1 cellular context compared by ENCODE assay signal in the genomic region with DNA sequence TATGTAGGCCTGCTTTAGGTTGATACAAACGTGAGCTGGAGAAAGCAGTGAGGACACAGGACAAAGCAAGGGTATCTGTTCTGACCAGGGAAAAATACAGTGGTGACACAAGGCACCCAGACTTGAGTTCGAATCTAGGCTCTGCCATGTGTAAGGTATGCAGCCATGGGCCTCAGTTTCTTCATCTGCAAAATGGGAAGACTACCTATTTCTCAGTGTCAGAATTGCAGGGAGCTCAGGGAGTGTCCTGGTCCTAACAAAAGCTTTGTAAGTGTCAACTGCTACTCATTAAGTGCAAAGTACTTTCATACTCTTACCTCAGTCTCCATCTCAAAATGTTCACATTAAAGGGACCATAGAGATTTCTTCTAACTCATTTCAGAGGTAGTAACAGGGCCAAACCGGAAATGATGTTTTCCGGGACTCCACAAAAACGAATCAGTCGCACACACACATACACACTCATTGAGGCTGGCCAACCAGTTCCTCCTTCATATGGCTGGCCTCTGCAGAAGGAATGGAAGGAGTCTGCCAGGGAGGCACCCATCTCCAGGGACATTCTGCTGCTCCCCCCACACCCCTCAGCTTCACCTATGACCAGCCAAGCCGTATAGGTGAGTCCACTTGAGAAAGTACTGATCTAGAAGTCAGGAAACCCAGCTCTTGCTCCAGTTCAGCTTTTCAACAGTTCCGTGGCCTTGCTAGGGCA.
TF ChIP-seq lines count a peak whose summit lies in the region.

No MANE protein-coding gene starts in this region.

TF ChIP-seq in GM12878, 131 proteins besides CTCF, POLR2A, EP300 and RAD21 (continues in another document):
- TF ChIP-seq, protein P1, sequence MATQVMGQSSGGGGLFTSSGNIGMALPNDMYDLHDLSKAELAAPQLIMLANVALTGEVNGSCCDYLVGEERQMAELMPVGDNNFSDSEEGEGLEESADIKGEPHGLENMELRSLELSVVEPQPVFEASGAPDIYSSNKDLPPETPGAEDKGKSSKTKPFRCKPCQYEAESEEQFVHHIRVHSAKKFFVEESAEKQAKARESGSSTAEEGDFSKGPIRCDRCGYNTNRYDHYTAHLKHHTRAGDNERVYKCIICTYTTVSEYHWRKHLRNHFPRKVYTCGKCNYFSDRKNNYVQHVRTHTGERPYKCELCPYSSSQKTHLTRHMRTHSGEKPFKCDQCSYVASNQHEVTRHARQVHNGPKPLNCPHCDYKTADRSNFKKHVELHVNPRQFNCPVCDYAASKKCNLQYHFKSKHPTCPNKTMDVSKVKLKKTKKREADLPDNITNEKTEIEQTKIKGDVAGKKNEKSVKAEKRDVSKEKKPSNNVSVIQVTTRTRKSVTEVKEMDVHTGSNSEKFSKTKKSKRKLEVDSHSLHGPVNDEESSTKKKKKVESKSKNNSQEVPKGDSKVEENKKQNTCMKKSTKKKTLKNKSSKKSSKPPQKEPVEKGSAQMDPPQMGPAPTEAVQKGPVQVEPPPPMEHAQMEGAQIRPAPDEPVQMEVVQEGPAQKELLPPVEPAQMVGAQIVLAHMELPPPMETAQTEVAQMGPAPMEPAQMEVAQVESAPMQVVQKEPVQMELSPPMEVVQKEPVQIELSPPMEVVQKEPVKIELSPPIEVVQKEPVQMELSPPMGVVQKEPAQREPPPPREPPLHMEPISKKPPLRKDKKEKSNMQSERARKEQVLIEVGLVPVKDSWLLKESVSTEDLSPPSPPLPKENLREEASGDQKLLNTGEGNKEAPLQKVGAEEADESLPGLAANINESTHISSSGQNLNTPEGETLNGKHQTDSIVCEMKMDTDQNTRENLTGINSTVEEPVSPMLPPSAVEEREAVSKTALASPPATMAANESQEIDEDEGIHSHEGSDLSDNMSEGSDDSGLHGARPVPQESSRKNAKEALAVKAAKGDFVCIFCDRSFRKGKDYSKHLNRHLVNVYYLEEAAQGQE (IDR thresholded peaks at IDR 0.05; ENCODE audit: low read depth, low read length): no peak
- TF ChIP-seq, protein P2, sequence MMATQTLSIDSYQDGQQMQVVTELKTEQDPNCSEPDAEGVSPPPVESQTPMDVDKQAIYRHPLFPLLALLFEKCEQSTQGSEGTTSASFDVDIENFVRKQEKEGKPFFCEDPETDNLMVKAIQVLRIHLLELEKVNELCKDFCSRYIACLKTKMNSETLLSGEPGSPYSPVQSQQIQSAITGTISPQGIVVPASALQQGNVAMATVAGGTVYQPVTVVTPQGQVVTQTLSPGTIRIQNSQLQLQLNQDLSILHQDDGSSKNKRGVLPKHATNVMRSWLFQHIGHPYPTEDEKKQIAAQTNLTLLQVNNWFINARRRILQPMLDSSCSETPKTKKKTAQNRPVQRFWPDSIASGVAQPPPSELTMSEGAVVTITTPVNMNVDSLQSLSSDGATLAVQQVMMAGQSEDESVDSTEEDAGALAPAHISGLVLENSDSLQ (IDR thresholded peaks at IDR 0.05): no peak
- TF ChIP-seq, protein P3, sequence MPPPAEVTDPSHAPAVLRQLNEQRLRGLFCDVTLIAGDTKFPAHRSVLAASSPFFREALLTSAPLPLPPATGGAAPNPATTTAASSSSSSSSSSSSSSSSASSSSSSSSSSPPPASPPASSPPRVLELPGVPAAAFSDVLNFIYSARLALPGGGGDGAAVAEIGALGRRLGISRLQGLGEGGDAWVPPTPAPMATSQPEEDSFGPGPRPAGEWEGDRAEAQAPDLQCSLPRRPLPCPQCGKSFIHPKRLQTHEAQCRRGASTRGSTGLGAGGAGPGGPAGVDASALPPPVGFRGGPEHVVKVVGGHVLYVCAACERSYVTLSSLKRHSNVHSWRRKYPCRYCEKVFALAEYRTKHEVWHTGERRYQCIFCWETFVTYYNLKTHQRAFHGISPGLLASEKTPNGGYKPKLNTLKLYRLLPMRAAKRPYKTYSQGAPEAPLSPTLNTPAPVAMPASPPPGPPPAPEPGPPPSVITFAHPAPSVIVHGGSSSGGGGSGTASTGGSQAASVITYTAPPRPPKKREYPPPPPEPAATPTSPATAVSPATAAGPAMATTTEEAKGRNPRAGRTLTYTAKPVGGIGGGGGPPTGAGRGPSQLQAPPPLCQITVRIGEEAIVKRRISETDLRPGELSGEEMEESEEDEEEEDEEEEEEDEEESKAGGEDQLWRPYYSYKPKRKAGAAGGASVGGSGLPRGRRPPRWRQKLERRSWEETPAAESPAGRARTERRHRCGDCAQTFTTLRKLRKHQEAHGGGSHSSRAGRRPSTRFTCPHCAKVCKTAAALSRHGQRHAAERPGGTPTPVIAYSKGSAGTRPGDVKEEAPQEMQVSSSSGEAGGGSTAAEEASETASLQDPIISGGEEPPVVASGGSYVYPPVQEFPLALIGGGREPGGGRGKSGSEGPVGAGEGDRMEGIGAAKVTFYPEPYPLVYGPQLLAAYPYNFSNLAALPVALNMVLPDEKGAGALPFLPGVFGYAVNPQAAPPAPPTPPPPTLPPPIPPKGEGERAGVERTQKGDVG (CRISPR knock-in tag; IDR thresholded peaks at IDR 0.05): no peak
- TF ChIP-seq CREB1 (IDR thresholded peaks at IDR 0.05; ENCODE audit: low read depth) (peak; percentile 64), WRNIP1 (IDR thresholded peaks at IDR 0.05; ENCODE audit: borderline replicate concordance, low read depth, low read length) (no peak), RCOR1 (conservative IDR thresholded peaks at IDR 0.05; ENCODE audit: low read depth, low read length) (no peak), ESRRA (IDR thresholded peaks at IDR 0.05; ENCODE audit: low read length) (no peak), IRF4 (IDR thresholded peaks at IDR 0.05; ENCODE audit: low read depth, low read length) (0 out of 2 replicates have a peak, but pooled peaks have one; percentile 5), EGR1 (IDR thresholded peaks at IDR 0.05; ENCODE audit: borderline replicate concordance in 1 of 2, low read depth in 2 of 2, low read length in 2 of 2) (no peak), JUNB (IDR thresholded peaks at IDR 0.05) (peak; percentile 59; the same call in 1 of the 2 replicates), STAT1 (conservative IDR thresholded peaks at IDR 0.05) (no peak), TCF3 (IDR thresholded peaks at IDR 0.05; ENCODE audit: borderline replicate concordance, insufficient read depth, low read depth, low read length) (no peak), HCFC1 (IDR thresholded peaks at IDR 0.05; ENCODE audit: low read length) (no peak), YY1 (IDR thresholded peaks at IDR 0.05; ENCODE audit: low read depth, low read length) (no peak), ZBED1 (IDR thresholded peaks at IDR 0.05; ENCODE audit: borderline replicate concordance) (no peak), PML (IDR thresholded peaks at IDR 0.05; ENCODE audit: low read length) (no peak), NR2C1 (IDR thresholded peaks at IDR 0.05) (no peak), RUNX3 (IDR thresholded peaks at IDR 0.05; ENCODE audit: low read length) (0 out of 2 replicates have a peak, but pooled peaks have one; percentile 37), ZSCAN29 (IDR thresholded peaks at IDR 0.05) (no peak), NFXL1 (IDR thresholded peaks at IDR 0.05; ENCODE audit: borderline replicate concordance) (no peak), SPI1 (IDR thresholded peaks at IDR 0.05; ENCODE audit: borderline replicate concordance, insufficient read depth, low read depth, low read length) (peak; percentile 24; the same call in 1 of the 2 replicates), CHD4 (IDR thresholded peaks at IDR 0.05) (no peak), ZNF622 (IDR thresholded peaks at IDR 0.05) (no peak), EED (IDR thresholded peaks at IDR 0.05; ENCODE audit: low read depth) (peak; percentile 47; the same call in 1 of the 2 replicates), BHLHE40 (IDR thresholded peaks at IDR 0.05; ENCODE audit: borderline replicate concordance in 1 of 2, low read depth in 2 of 2, low read length in 1 of 2) (no peak), PAX5 (IDR thresholded peaks at IDR 0.05; ENCODE audit: borderline replicate concordance, low read depth, low read length) (no peak), GABPA (IDR thresholded peaks at IDR 0.05; ENCODE audit: low read depth) (peak; percentile 60; the same call in 1 of the 2 replicates), ETV6 (conservative IDR thresholded peaks at IDR 0.05 in 1 of 2, IDR thresholded peaks at IDR 0.05 in 1 of 2; ENCODE audit: borderline replicate concordance in 1 of 2, low read depth in 1 of 2) (peak in 1 of 2 experiments; percentile 41; a peak in 1 of 4 replicates), SMARCA5 (IDR thresholded peaks at IDR 0.05) (peak; percentile 33; the same call in 1 of the 2 replicates), DPF2 (IDR thresholded peaks at IDR 0.05) (no peak), CREM (IDR thresholded peaks at IDR 0.05; ENCODE audit: low read depth) (peak; percentile 62; the same call in 1 of the 2 replicates), CBFB (IDR thresholded peaks at IDR 0.05; ENCODE audit: low read depth) (no peak), KAT2A (conservative IDR thresholded peaks at IDR 0.05; ENCODE audit: control insufficient read depth, low read depth, low read length) (no peak), SUZ12 (IDR thresholded peaks at IDR 0.05; ENCODE audit: unreplicated experiment) (no peak), POLR2AphosphoS2 (IDR thresholded peaks at IDR 0.05; ENCODE audit: low read depth, low read length) (no peak), JUND (IDR thresholded peaks at IDR 0.05; ENCODE audit: low read depth, low read length) (no peak), MEF2B (IDR thresholded peaks at IDR 0.05; ENCODE audit: partially characterized antibody, poor library complexity, severe bottlenecking) (no peak), SMAD5 (IDR thresholded peaks at IDR 0.05; ENCODE audit: low read depth) (no peak), TAF1 (IDR thresholded peaks at IDR 0.05; ENCODE audit: borderline replicate concordance, low read depth, low read length) (no peak), NRF1 (conservative IDR thresholded peaks at IDR 0.05; ENCODE audit: low read depth, low read length) (no peak), CHD2 (IDR thresholded peaks at IDR 0.05; ENCODE audit: borderline replicate concordance, low read depth, low read length) (no peak)
- TF ChIP-seq, protein P4, sequence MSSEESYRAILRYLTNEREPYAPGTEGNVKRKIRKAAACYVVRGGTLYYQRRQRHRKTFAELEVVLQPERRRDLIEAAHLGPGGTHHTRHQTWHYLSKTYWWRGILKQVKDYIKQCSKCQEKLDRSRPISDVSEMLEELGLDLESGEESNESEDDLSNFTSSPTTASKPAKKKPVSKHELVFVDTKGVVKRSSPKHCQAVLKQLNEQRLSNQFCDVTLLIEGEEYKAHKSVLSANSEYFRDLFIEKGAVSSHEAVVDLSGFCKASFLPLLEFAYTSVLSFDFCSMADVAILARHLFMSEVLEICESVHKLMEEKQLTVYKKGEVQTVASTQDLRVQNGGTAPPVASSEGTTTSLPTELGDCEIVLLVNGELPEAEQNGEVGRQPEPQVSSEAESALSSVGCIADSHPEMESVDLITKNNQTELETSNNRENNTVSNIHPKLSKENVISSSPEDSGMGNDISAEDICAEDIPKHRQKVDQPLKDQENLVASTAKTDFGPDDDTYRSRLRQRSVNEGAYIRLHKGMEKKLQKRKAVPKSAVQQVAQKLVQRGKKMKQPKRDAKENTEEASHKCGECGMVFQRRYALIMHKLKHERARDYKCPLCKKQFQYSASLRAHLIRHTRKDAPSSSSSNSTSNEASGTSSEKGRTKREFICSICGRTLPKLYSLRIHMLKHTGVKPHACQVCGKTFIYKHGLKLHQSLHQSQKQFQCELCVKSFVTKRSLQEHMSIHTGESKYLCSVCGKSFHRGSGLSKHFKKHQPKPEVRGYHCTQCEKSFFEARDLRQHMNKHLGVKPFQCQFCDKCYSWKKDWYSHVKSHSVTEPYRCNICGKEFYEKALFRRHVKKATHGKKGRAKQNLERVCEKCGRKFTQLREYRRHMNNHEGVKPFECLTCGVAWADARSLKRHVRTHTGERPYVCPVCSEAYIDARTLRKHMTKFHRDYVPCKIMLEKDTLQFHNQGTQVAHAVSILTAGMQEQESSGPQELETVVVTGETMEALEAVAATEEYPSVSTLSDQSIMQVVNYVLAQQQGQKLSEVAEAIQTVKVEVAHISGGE (CRISPR knock-in tag; IDR thresholded peaks at IDR 0.05): no peak
- TF ChIP-seq, protein P5, sequence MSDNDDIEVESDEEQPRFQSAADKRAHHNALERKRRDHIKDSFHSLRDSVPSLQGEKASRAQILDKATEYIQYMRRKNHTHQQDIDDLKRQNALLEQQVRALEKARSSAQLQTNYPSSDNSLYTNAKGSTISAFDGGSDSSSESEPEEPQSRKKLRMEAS (IDR thresholded peaks at IDR 0.05; ENCODE audit: low read depth, low read length): no peak
- TF ChIP-seq, protein P6, sequence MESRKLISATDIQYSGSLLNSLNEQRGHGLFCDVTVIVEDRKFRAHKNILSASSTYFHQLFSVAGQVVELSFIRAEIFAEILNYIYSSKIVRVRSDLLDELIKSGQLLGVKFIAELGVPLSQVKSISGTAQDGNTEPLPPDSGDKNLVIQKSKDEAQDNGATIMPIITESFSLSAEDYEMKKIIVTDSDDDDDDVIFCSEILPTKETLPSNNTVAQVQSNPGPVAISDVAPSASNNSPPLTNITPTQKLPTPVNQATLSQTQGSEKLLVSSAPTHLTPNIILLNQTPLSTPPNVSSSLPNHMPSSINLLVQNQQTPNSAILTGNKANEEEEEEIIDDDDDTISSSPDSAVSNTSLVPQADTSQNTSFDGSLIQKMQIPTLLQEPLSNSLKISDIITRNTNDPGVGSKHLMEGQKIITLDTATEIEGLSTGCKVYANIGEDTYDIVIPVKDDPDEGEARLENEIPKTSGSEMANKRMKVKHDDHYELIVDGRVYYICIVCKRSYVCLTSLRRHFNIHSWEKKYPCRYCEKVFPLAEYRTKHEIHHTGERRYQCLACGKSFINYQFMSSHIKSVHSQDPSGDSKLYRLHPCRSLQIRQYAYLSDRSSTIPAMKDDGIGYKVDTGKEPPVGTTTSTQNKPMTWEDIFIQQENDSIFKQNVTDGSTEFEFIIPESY (IDR thresholded peaks at IDR 0.05): no peak
- TF ChIP-seq, protein P7, sequence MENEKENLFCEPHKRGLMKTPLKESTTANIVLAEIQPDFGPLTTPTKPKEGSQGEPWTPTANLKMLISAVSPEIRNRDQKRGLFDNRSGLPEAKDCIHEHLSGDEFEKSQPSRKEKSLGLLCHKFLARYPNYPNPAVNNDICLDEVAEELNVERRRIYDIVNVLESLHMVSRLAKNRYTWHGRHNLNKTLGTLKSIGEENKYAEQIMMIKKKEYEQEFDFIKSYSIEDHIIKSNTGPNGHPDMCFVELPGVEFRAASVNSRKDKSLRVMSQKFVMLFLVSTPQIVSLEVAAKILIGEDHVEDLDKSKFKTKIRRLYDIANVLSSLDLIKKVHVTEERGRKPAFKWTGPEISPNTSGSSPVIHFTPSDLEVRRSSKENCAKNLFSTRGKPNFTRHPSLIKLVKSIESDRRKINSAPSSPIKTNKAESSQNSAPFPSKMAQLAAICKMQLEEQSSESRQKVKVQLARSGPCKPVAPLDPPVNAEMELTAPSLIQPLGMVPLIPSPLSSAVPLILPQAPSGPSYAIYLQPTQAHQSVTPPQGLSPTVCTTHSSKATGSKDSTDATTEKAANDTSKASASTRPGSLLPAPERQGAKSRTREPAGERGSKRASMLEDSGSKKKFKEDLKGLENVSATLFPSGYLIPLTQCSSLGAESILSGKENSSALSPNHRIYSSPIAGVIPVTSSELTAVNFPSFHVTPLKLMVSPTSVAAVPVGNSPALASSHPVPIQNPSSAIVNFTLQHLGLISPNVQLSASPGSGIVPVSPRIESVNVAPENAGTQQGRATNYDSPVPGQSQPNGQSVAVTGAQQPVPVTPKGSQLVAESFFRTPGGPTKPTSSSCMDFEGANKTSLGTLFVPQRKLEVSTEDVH (IDR thresholded peaks at IDR 0.05; ENCODE audit: low read depth, partially characterized antibody): no peak
- TF ChIP-seq, protein P8, sequence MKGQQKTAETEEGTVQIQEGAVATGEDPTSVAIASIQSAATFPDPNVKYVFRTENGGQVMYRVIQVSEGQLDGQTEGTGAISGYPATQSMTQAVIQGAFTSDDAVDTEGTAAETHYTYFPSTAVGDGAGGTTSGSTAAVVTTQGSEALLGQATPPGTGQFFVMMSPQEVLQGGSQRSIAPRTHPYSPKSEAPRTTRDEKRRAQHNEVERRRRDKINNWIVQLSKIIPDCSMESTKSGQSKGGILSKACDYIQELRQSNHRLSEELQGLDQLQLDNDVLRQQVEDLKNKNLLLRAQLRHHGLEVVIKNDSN (IDR thresholded peaks at IDR 0.05; ENCODE audit: borderline replicate concordance, extremely low read length, insufficient read depth, low read depth, low read length): no peak
